In genomic region chr9:109624901-109625300, GRCh38 we compare ENCODE assay signal across 8 cellular contexts.
"Had no signal": no experiment of that assay in that cellular context is flagged by ENCODE, and none has a peak within 500 bp of the region (broad histone marks: within the 10 kb centered on the region; RNA-seq: fewer than 3 reads in every experiment).

No MANE protein-coding gene starts in this region.

- H3K9me3 ChIP-seq: HAP-1 had no signal

- DNase-seq: GOT3, H7, HFFc6, IMR-90, KG1 had no signal

- H3K4me3 ChIP-seq: HAP-1, K562 had no signal

- H3K36me3 ChIP-seq: HAP-1 had no signal

- H3K4me1 ChIP-seq: HAP-1 had no signal

- ATAC-seq: HCT116, K562 had no signal
